ENCODE assay signal across 27 cellular contexts in genomic region chr7:109983618-109984017, GRCh38.
A peak's percentile ranks its signal among the peaks of the same experiment; 100 is the strongest.
DNase-seq lines count a peak whose midpoint lies in the region; ATAC-seq, FAIRE-seq and TF ChIP-seq lines count a peak whose summit lies in the region.
"Had no signal": no experiment of that assay in that cellular context is flagged by ENCODE, and none has a peak within 500 bp of the region (broad histone marks: within the 10 kb centered on the region; RNA-seq: fewer than 3 reads in every experiment).

No MANE protein-coding gene starts in this region.

- intact Hi-C loops in transverse colon (cut with DNase I; ENCODE audit: low total_unique reads) = no loop called here

- no peaks in the 10 kb centered on the region for H3K79me1 ChIP-seq in mesenchymal stem cell (replicated peaks; ENCODE audit: low read length, poor library complexity, severe bottlenecking)

- no peak for TF ChIP-seq CTCF in type B pancreatic cell (conservative IDR thresholded peaks at IDR 0.05)
- no peak for TF ChIP-seq CTCF in transverse colon (IDR thresholded peaks at IDR 0.05)

- H3K23ac ChIP-seq in mesenchymal stem cell (ENCODE audit: low read length in 2 of 2) = no peak overlapping the region

- TF ChIP-seq POLR2A in transverse colon (IDR thresholded peaks at IDR 0.05) = no peak

- no peak overlapping the region for H2AK5ac ChIP-seq in mesenchymal stem cell (ENCODE audit: low read length, severe bottlenecking)

- H3K27me3 ChIP-seq in mesenchymal stem cell (ENCODE audit: control insufficient read depth in 1 of 2, insufficient read depth in 1 of 2, low read length in 2 of 2) = no peaks in the 10 kb centered on the region
- no peaks in the 10 kb centered on the region for H3K27me3 ChIP-seq in transverse colon
- no peaks in the 10 kb centered on the region for H3K27me3 ChIP-seq in MG63
- H3K27me3 ChIP-seq: BE2C, BLaER1 had no signal

- in situ Hi-C loops in transverse colon (cut with MboI; ENCODE audit: low pct_ligation_motif_present in 1 of 4, low pct_unique_long_range_greater_than_20kb in 1 of 4, low sequenced_read_pairs in 3 of 4) = no loop called here

- H3K4me3 Mint-ChIP-seq in type B pancreatic cell = no peak overlapping the region
- H3K4me3 Mint-ChIP-seq: CD14-positive monocyte; CD4-positive, alpha-beta memory T cell; CD4-positive, CD25-positive, alpha-beta regulatory T cell; CD8-positive, alpha-beta memory T cell had no signal

- no peak overlapping the region for H2BK120ac ChIP-seq in mesenchymal stem cell (ENCODE audit: low read depth, low read length)

- no peak overlapping the region for H4K8ac ChIP-seq in mesenchymal stem cell (ENCODE audit: low read length)

- H3K27ac ChIP-seq in mesenchymal stem cell (ENCODE audit: low read length, poor library complexity, severe bottlenecking) (no peak overlapping the region), transverse colon (no peak overlapping the region)
- H3K27ac ChIP-seq: 22Rv1, BLaER1 had no signal

- no peak overlapping the region for H3K14ac ChIP-seq in mesenchymal stem cell (ENCODE audit: low read length in 2 of 2)

- no peaks in the 10 kb centered on the region for H3K4me1 Mint-ChIP-seq in type B pancreatic cell (ENCODE audit: unreplicated experiment)
- H3K4me1 Mint-ChIP-seq: CD14-positive monocyte; CD4-positive, alpha-beta memory T cell; CD4-positive, CD25-positive, alpha-beta regulatory T cell; CD8-positive, alpha-beta memory T cell had no signal

- H3K4me2 ChIP-seq in mesenchymal stem cell (ENCODE audit: low read length, poor library complexity, severe bottlenecking) = no peak overlapping the region
- H3K4me2 ChIP-seq: BLaER1 had no signal

- ATAC-seq in SK-N-SH treated with all-trans-retinoic acid at 6 μM for 48 hours = no peak
- ATAC-seq: GM12878 had no signal

- no peak overlapping the region for H2BK12ac ChIP-seq in mesenchymal stem cell (ENCODE audit: low read length in 2 of 2)

- no CpG with 5 or more reads among the region's 1 CpG for WGBS in mesenchymal stem cell
- 13 to 25% methylated on average over 1 of the region's 1 CpG for WGBS in transverse colon (ENCODE audit: low coverage in 1 of 2), 2 donors

- H3K9me3 Mint-ChIP-seq in type B pancreatic cell = peaks cover 9% of the 10 kb centered on the region

- H3K4me1 ChIP-seq in mesenchymal stem cell (ENCODE audit: control insufficient read depth, insufficient read depth, low read depth, low read length) (no peaks in the 10 kb centered on the region), transverse colon (no peaks in the 10 kb centered on the region)
- H3K4me1 ChIP-seq: BE2C, BLaER1 had no signal

- H3K27me3 Mint-ChIP-seq in type B pancreatic cell = no peaks in the 10 kb centered on the region
- H3K27me3 Mint-ChIP-seq: CD4-positive, alpha-beta memory T cell; CD4-positive, CD25-positive, alpha-beta regulatory T cell; CD8-positive, alpha-beta memory T cell had no signal

- H3K36me3 Mint-ChIP-seq in type B pancreatic cell = no peaks in the 10 kb centered on the region
- H3K36me3 Mint-ChIP-seq: CD14-positive monocyte; CD4-positive, alpha-beta memory T cell; CD4-positive, CD25-positive, alpha-beta regulatory T cell; CD8-positive, alpha-beta memory T cell had no signal

- H4K91ac ChIP-seq in mesenchymal stem cell (ENCODE audit: low read length) = no peak overlapping the region

- TF ChIP-seq EP300 in transverse colon (IDR thresholded peaks at IDR 0.05; ENCODE audit: low read depth) = no peak

- H3K4ac ChIP-seq in mesenchymal stem cell (ENCODE audit: low read depth in 1 of 2, low read length in 2 of 2) = no peak overlapping the region

- H2BK15ac ChIP-seq in mesenchymal stem cell (ENCODE audit: low read depth, poor library complexity, severe bottlenecking) = no peak overlapping the region

- H3K18ac ChIP-seq in mesenchymal stem cell (ENCODE audit: low read depth in 1 of 2, low read length in 2 of 2) = no peak overlapping the region

- H3K36me3 ChIP-seq in mesenchymal stem cell (ENCODE audit: control insufficient read depth in 1 of 2, insufficient read depth in 2 of 2, low read depth in 1 of 2, low read length in 2 of 2) (no peaks in the 10 kb centered on the region), transverse colon (no peaks in the 10 kb centered on the region), MG63 (no peaks in the 10 kb centered on the region)
- H3K36me3 ChIP-seq: BE2C, BLaER1 had no signal

- no peak overlapping the region for H2AFZ ChIP-seq in mesenchymal stem cell (ENCODE audit: low read depth, low read length)

- DNase-seq in NCI-H69 (lab: John Stamatoyannopoulos, UW) (peak; percentile 40), mesenchymal stem cell (no peak), type B pancreatic cell (ENCODE audit: extremely low spot score, unreplicated experiment) (no peak), transverse colon (no peak), MG63 (no peak)
- DNase-seq: ACHN; BE2C; C1 segment of cervical spinal cord; CD4-positive, alpha-beta memory T cell; CD4-positive, CD25-positive, alpha-beta regulatory T cell; CD8-positive, alpha-beta memory T cell; COR-L47; DMS 273 treated with DMSO at 0.1 percent for 48 hours; DMS153; DMS53; DMS79; DND-41; EL; GDM1 had no signal

- H3K27ac Mint-ChIP-seq in type B pancreatic cell = no peak overlapping the region
- H3K27ac Mint-ChIP-seq: CD14-positive monocyte; CD4-positive, alpha-beta memory T cell; CD4-positive, CD25-positive, alpha-beta regulatory T cell; CD8-positive, alpha-beta memory T cell had no signal

- FAIRE-seq in A204.1 (lab: Jason Lieb, UNC) = peak; percentile 19
- FAIRE-seq: GM12878, GM12892, GM18507 had no signal

- H3K4me3 ChIP-seq in mesenchymal stem cell (ENCODE audit: insufficient read depth in 1 of 2, low read depth in 1 of 2, low read length in 2 of 2) (no peak overlapping the region), transverse colon (no peak overlapping the region), MG63 (no peak overlapping the region)
- H3K4me3 ChIP-seq: BLaER1, GM12878 had no signal

- peak overlapping the region; percentile 57 for H2BK5ac ChIP-seq in mesenchymal stem cell (ENCODE audit: low read depth, low read length, poor library complexity, severe bottlenecking)

- no peak overlapping the region for H3K9ac ChIP-seq in mesenchymal stem cell (ENCODE audit: low read length)
- H3K9ac ChIP-seq: BLaER1 had no signal

- H3K9me3 ChIP-seq in mesenchymal stem cell (ENCODE audit: control insufficient read depth, low read length) = peaks cover 4% of the 10 kb centered on the region
- no peaks in the 10 kb centered on the region for H3K9me3 ChIP-seq in transverse colon
- no peaks in the 10 kb centered on the region for H3K9me3 ChIP-seq in MG63
- H3K9me3 ChIP-seq: BE2C had no signal

TF ChIP-seq in SK-N-SH treated with all-trans-retinoic acid at 6 μM for 48 hours, 23 proteins besides CTCF, POLR2A, EP300 and RAD21:
- TF ChIP-seq TSHZ2 (CRISPR knock-in tag; IDR thresholded peaks at IDR 0.05) (peak; percentile 26; the same call in 1 of the 2 replicates), SNAI2 (CRISPR knock-in tag; IDR thresholded peaks at IDR 0.05) (no peak), TCF4 (CRISPR knock-in tag; IDR thresholded peaks at IDR 0.05; ENCODE audit: borderline replicate concordance) (peak; percentile 77)
